ENCODE assay signal across 11 cellular contexts in genomic region chr1:209840611-209841010, GRCh38. TPM values are rescaled to one million over a fixed set of nuclear protein-coding genes. Genes with fewer than 3 reads are reported as not detected.
DNase-seq lines count a peak whose midpoint lies in the region; ATAC-seq and TF ChIP-seq lines count a peak whose summit lies in the region.
"Had no signal": no experiment of that assay in that cellular context is flagged by ENCODE, and none has a peak within 500 bp of the region (broad histone marks: within the 10 kb centered on the region; RNA-seq: fewer than 3 reads in every experiment).

No MANE protein-coding gene starts in this region.

- ATAC-seq in foreskin keratinocyte (no peak), HG02852 (IDR thresholded peaks at IDR 0.05; ENCODE audit: unreplicated experiment) (no peak)
- no peak for ATAC-seq in stimulated activated effector memory CD8-positive, alpha-beta T cell treated with anti-CD3 and anti-CD28 coated beads, Interleukin-12 subunit alpha, Interleukin-12 subunit beta, amount 100 ng/mL, for 72 hours

- DNase-seq in activated CD4-positive, alpha-beta T cell treated with anti-CD3 and anti-CD28 coated beads, Interleukin-2, amount 10 ng/mL, durations not matched to agents 24 days and 14 days: no peak
- DNase-seq in activated CD4-positive, alpha-beta T cell treated with anti-CD3 and anti-CD28 coated beads for 4 hours: no peak
- DNase-seq in foreskin keratinocyte (no peak), hypothalamus (lab: John Stamatoyannopoulos, UW) (no peak), glomerular visceral epithelial cell (ENCODE audit: extremely low spot score) (no peak)
- DNase-seq in stimulated activated effector memory CD8-positive, alpha-beta T cell treated with anti-CD3 and anti-CD28 coated beads, Interleukin-12 subunit alpha, Interleukin-12 subunit beta, amount 100 ng/mL, for 72 hours (ENCODE audit: low spot score in 2 of 2): no peak
- DNase-seq: left lung, SHP77, spleen had no signal

- peak overlapping the region; percentile 73 for H3K27ac ChIP-seq in foreskin keratinocyte
- H3K27ac ChIP-seq: spleen had no signal

- no peaks in the 10 kb centered on the region for H3K27me3 ChIP-seq in foreskin keratinocyte
- H3K27me3 ChIP-seq: left lung, spleen had no signal

- H3K9me3 Mint-ChIP-seq in activated CD4-positive, alpha-beta T cell treated with anti-CD3 and anti-CD28 coated beads, Interleukin-2, amount 10 ng/mL, durations not matched to agents 24 days and 14 days: no peaks in the 10 kb centered on the region
- H3K9me3 Mint-ChIP-seq in activated naive CD8-positive, alpha-beta T cell (ENCODE audit: low read depth): no peaks in the 10 kb centered on the region
- H3K9me3 Mint-ChIP-seq in stimulated activated effector memory CD8-positive, alpha-beta T cell treated with anti-CD3 and anti-CD28 coated beads, Interleukin-12 subunit alpha, Interleukin-12 subunit beta, amount 100 ng/mL, for 72 hours: no peaks in the 10 kb centered on the region

- TF ChIP-seq CTCF in foreskin keratinocyte (conservative IDR thresholded peaks at IDR 0.05): no peak

- peak overlapping the region; percentile 45 for H3K4me3 Mint-ChIP-seq in activated CD4-positive, alpha-beta T cell treated with anti-CD3 and anti-CD28 coated beads, Interleukin-2, amount 10 ng/mL, durations not matched to agents 24 days and 14 days
- peak overlapping the region; percentile 63 for H3K4me3 Mint-ChIP-seq in activated naive CD8-positive, alpha-beta T cell
- no peak overlapping the region for H3K4me3 Mint-ChIP-seq in stimulated activated effector memory CD8-positive, alpha-beta T cell treated with anti-CD3 and anti-CD28 coated beads, Interleukin-12 subunit alpha, Interleukin-12 subunit beta, amount 100 ng/mL, for 72 hours

- intact Hi-C loops in activated CD4-positive, alpha-beta T cell treated with anti-CD3 and anti-CD28 coated beads, Interleukin-2, amount 10 ng/mL, durations not matched to agents 24 days and 14 days (cut with micrococcal nuclease): no loop called here

- peak overlapping the region; percentile 84 for H3K27ac Mint-ChIP-seq in activated CD4-positive, alpha-beta T cell treated with anti-CD3 and anti-CD28 coated beads, Interleukin-2, amount 10 ng/mL, durations not matched to agents 24 days and 14 days
- peak overlapping the region; percentile 94 for H3K27ac Mint-ChIP-seq in activated naive CD8-positive, alpha-beta T cell
- peak overlapping the region; percentile 41 for H3K27ac Mint-ChIP-seq in stimulated activated effector memory CD8-positive, alpha-beta T cell treated with anti-CD3 and anti-CD28 coated beads, Interleukin-12 subunit alpha, Interleukin-12 subunit beta, amount 100 ng/mL, for 72 hours

- H3K4me1 ChIP-seq in foreskin keratinocyte: peaks cover 22% of the 10 kb centered on the region

- H3K36me3 Mint-ChIP-seq in activated CD4-positive, alpha-beta T cell treated with anti-CD3 and anti-CD28 coated beads, Interleukin-2, amount 10 ng/mL, durations not matched to agents 24 days and 14 days (ENCODE audit: low read depth): peaks cover 87% of the 10 kb centered on the region
- peaks cover 13% of the 10 kb centered on the region for H3K36me3 Mint-ChIP-seq in activated naive CD8-positive, alpha-beta T cell
- H3K36me3 Mint-ChIP-seq in stimulated activated effector memory CD8-positive, alpha-beta T cell treated with anti-CD3 and anti-CD28 coated beads, Interleukin-12 subunit alpha, Interleukin-12 subunit beta, amount 100 ng/mL, for 72 hours: peaks cover 100% of the 10 kb centered on the region

- no peaks in the 10 kb centered on the region for H3K27me3 Mint-ChIP-seq in activated CD4-positive, alpha-beta T cell treated with anti-CD3 and anti-CD28 coated beads, Interleukin-2, amount 10 ng/mL, durations not matched to agents 24 days and 14 days
- no peaks in the 10 kb centered on the region for H3K27me3 Mint-ChIP-seq in activated naive CD8-positive, alpha-beta T cell

- peaks cover 37% of the 10 kb centered on the region for H3K4me1 Mint-ChIP-seq in activated CD4-positive, alpha-beta T cell treated with anti-CD3 and anti-CD28 coated beads, Interleukin-2, amount 10 ng/mL, durations not matched to agents 24 days and 14 days
- H3K4me1 Mint-ChIP-seq in activated naive CD8-positive, alpha-beta T cell (ENCODE audit: low read depth): peaks cover 46% of the 10 kb centered on the region
- peaks cover 18% of the 10 kb centered on the region for H3K4me1 Mint-ChIP-seq in stimulated activated effector memory CD8-positive, alpha-beta T cell treated with anti-CD3 and anti-CD28 coated beads, Interleukin-12 subunit alpha, Interleukin-12 subunit beta, amount 100 ng/mL, for 72 hours

RNA-seq across cellular contexts. Expression of gene UTP25, which starts 12.8 kb away (rescaled TPM):
- 17.2 and 17.6 TPM in 2 replicates for total RNA-seq in activated CD4-positive, alpha-beta T cell treated with anti-CD3 and anti-CD28 coated beads, Interleukin-2, amount 10 ng/mL, durations not matched to agents 24 days and 14 days
- 9.0 and 9.2 TPM in 2 replicates for total RNA-seq in foreskin keratinocyte
- 3.2 and 3.7 TPM in 2 replicates for polyA plus RNA-seq in foreskin keratinocyte

RNA-seq across cellular contexts. Expression of gene IRF6, which starts 34.7 kb away (rescaled TPM):
- 0.07 TPM in 1 of 2 replicates, not detected in the other for total RNA-seq in activated CD4-positive, alpha-beta T cell treated with anti-CD3 and anti-CD28 coated beads, Interleukin-2, amount 10 ng/mL, durations not matched to agents 24 days and 14 days
- 160 and 194 TPM in 2 replicates for total RNA-seq in foreskin keratinocyte
- polyA plus RNA-seq in foreskin keratinocyte: 70.3 and 93.1 TPM in 2 replicates

RNA-seq across cellular contexts. Expression of gene C1orf74, which starts 56.3 kb away (rescaled TPM):
- 2.4 and 3.2 TPM in 2 replicates for total RNA-seq in activated CD4-positive, alpha-beta T cell treated with anti-CD3 and anti-CD28 coated beads, Interleukin-2, amount 10 ng/mL, durations not matched to agents 24 days and 14 days
- 11.0 and 12.3 TPM in 2 replicates for total RNA-seq in foreskin keratinocyte
- 5.7 and 6.1 TPM in 2 replicates for polyA plus RNA-seq in foreskin keratinocyte

Comparison
In these comparisons a context has a peak if more than half of its experiments do, and no peak if none do; other contexts are left out.
1. H3K27ac Mint-ChIP-seq: peak in every context shown above with its lines; median percentile 94 in activated naive CD8-positive, alpha-beta T cell; 84 in activated CD4-positive, alpha-beta T cell treated with anti-CD3 and anti-CD28 coated beads, Interleukin-2, amount 10 ng/mL, durations not matched to agents 24 days and 14 days; 41 in stimulated activated effector memory CD8-positive, alpha-beta T cell treated with anti-CD3 and anti-CD28 coated beads, Interleukin-12 subunit alpha, Interleukin-12 subunit beta, amount 100 ng/mL, for 72 hours.
2. RNA of gene IRF6, which starts 34.7 kb away (total RNA-seq): 160 to 194 TPM in foreskin keratinocyte; 0.07 TPM in activated CD4-positive, alpha-beta T cell treated with anti-CD3 and anti-CD28 coated beads, Interleukin-2, amount 10 ng/mL, durations not matched to agents 24 days and 14 days; every median in the first group is over 100 times any median in the second.